Comparison of ENCODE assay signal across 1 cellular context in the genomic region with DNA sequence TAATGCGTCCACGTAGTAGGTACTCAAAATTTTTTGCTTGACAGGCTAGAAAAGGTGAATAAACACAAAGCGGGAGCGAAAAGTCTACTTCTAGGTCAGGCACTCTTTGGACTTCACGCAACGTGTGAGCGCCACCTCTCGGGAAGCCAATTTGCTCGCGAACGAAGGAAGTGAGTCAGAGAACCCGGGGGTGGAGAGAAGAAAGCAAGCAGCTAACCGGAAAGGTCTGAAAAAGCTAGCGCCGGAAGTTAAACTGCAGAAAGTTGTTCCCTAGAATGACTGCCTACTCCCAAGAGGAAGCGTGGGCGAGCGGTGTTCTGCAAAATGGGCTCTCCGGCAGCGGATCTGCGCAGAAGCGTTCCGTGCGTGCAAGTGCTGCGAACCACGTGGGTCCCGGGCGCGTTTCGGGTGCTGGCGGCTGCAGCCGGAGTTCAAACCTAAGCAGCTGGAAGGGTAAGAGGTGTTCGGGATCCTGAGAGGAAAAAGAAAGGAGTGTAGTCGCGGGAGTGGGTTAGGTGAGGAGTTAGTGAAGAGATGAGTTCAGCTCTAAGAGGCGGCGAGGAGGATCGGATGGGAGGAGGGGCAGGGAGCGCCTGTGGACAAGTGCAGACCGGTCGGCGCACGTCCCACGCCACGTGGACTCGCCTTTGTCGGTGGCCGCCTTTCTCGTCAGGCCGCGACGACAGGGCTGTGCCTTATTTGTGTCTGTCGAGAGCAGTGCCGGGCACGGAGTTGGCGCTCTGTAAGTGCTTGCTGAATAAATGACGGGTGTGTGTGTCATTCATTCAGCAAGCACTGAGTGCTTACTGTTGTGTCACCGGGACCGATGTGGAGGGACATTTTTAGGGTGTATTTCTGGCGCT.
TF ChIP-seq lines count a peak whose summit lies in the region.

A gene (plus strand): TSS at position 350 of the 863 bp plus-strand sequence. CDS start 2,096 bp downstream, outside the sequence.

TF ChIP-seq in HepG2, 621 proteins besides CTCF, POLR2A, EP300 and RAD21 (continued from another document):
- peak; percentile 60; the same call in 1 of the 2 replicates for TF ChIP-seq ZNF660 (CRISPR knock-in tag; IDR thresholded peaks at IDR 0.05; ENCODE audit: borderline replicate concordance, low read depth)
- TF ChIP-seq GPN1 (CRISPR knock-in tag; IDR thresholded peaks at IDR 0.05; ENCODE audit: borderline replicate concordance), result peak; percentile 53; the same call in 1 of the 2 replicates
- no peak for TF ChIP-seq CEBPB (IDR thresholded peaks at IDR 0.05; ENCODE audit: borderline replicate concordance, low read depth, low read length)
- TF ChIP-seq, protein P1, sequence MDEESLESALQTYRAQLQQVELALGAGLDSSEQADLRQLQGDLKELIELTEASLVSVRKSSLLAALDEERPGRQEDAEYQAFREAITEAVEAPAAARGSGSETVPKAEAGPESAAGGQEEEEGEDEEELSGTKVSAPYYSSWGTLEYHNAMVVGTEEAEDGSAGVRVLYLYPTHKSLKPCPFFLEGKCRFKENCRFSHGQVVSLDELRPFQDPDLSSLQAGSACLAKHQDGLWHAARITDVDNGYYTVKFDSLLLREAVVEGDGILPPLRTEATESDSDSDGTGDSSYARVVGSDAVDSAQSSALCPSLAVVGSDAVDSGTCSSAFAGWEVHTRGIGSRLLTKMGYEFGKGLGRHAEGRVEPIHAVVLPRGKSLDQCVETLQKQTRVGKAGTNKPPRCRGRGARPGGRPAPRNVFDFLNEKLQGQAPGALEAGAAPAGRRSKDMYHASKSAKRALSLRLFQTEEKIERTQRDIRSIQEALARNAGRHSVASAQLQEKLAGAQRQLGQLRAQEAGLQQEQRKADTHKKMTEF (CRISPR knock-in tag; IDR thresholded peaks at IDR 0.05), result peak; percentile 100
- TF ChIP-seq, protein P2, sequence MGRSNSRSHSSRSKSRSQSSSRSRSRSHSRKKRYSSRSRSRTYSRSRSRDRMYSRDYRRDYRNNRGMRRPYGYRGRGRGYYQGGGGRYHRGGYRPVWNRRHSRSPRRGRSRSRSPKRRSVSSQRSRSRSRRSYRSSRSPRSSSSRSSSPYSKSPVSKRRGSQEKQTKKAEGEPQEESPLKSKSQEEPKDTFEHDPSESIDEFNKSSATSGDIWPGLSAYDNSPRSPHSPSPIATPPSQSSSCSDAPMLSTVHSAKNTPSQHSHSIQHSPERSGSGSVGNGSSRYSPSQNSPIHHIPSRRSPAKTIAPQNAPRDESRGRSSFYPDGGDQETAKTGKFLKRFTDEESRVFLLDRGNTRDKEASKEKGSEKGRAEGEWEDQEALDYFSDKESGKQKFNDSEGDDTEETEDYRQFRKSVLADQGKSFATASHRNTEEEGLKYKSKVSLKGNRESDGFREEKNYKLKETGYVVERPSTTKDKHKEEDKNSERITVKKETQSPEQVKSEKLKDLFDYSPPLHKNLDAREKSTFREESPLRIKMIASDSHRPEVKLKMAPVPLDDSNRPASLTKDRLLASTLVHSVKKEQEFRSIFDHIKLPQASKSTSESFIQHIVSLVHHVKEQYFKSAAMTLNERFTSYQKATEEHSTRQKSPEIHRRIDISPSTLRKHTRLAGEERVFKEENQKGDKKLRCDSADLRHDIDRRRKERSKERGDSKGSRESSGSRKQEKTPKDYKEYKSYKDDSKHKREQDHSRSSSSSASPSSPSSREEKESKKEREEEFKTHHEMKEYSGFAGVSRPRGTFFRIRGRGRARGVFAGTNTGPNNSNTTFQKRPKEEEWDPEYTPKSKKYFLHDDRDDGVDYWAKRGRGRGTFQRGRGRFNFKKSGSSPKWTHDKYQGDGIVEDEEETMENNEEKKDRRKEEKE (IDR thresholded peaks at IDR 0.05), result no peak
- peak; percentile 97 for TF ChIP-seq ZNF792 (CRISPR knock-in tag; IDR thresholded peaks at IDR 0.05)
- TF ChIP-seq ZNF577 (CRISPR knock-in tag; IDR thresholded peaks at IDR 0.05; ENCODE audit: borderline replicate concordance, low read depth), result 0 out of 2 replicates have a peak, but pooled peaks have one; percentile 93
- TF ChIP-seq, protein P3, sequence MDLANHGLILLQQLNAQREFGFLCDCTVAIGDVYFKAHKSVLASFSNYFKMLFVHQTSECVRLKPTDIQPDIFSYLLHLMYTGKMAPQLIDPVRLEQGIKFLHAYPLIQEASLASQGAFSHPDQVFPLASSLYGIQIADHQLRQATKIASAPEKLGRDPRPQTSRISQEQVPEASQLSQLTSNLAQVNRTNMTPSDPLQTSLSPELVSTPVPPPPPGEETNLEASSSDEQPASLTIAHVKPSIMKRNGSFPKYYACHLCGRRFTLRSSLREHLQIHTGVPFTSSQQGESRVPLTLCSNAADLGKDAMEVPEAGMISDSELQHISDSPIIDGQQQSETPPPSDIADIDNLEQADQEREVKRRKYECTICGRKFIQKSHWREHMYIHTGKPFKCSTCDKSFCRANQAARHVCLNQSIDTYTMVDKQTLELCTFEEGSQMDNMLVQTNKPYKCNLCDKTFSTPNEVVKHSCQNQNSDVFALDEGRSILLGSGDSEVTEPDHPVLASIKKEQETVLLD (CRISPR knock-in tag; IDR thresholded peaks at IDR 0.05; ENCODE audit: low read depth), result peak; percentile 87
- TF ChIP-seq MEIS1 (CRISPR knock-in tag; IDR thresholded peaks at IDR 0.05; ENCODE audit: borderline replicate concordance), result peak; percentile 98
- TF ChIP-seq CBFB (CRISPR knock-in tag; IDR thresholded peaks at IDR 0.05), result peak; percentile 98
- TF ChIP-seq ZSCAN29 (CRISPR knock-in tag; conservative IDR thresholded peaks at IDR 0.05), result peak; percentile 98
- 0 out of 2 replicates have a peak, but pooled peaks have one; percentile 72 for TF ChIP-seq ZNF850 (CRISPR knock-in tag; conservative IDR thresholded peaks at IDR 0.05)
- peak; percentile 97 for TF ChIP-seq PHF8 (CRISPR knock-in tag; IDR thresholded peaks at IDR 0.05)
- peak; percentile 91; the same call in 1 of the 2 replicates for TF ChIP-seq ZNF224 (CRISPR knock-in tag; IDR thresholded peaks at IDR 0.05)
- peak; percentile 95 for TF ChIP-seq HIVEP1 (CRISPR knock-in tag; IDR thresholded peaks at IDR 0.05)
- TF ChIP-seq ZMYM4 (CRISPR knock-in tag; IDR thresholded peaks at IDR 0.05), result peak; percentile 99
- TF ChIP-seq KAT8 (CRISPR knock-in tag; IDR thresholded peaks at IDR 0.05), result peak; percentile 100
- 0 out of 2 replicates have a peak, but pooled peaks have one; percentile 76 for TF ChIP-seq MTA3 (CRISPR knock-in tag; IDR thresholded peaks at IDR 0.05)
- TF ChIP-seq CCAR2 (optimal IDR thresholded peaks at IDR 0.05; ENCODE audit: low read depth, low read length), result peak; percentile 99
- no peak; the same call in 1 of the 2 replicates for TF ChIP-seq CBX2 (IDR thresholded peaks at IDR 0.05; ENCODE audit: low read depth, low read length)
- peak; percentile 94; the same call in 1 of the 2 replicates for TF ChIP-seq CBX2 (CRISPR knock-in tag; IDR thresholded peaks at IDR 0.05; ENCODE audit: low read depth)
- TF ChIP-seq, protein P4, sequence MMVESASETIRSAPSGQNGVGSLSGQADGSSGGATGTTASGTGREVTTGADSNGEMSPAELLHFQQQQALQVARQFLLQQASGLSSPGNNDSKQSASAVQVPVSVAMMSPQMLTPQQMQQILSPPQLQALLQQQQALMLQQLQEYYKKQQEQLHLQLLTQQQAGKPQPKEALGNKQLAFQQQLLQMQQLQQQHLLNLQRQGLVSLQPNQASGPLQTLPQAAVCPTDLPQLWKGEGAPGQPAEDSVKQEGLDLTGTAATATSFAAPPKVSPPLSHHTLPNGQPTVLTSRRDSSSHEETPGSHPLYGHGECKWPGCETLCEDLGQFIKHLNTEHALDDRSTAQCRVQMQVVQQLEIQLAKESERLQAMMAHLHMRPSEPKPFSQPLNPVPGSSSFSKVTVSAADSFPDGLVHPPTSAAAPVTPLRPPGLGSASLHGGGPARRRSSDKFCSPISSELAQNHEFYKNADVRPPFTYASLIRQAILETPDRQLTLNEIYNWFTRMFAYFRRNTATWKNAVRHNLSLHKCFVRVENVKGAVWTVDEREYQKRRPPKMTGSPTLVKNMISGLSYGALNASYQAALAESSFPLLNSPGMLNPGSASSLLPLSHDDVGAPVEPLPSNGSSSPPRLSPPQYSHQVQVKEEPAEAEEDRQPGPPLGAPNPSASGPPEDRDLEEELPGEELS (CRISPR knock-in tag; IDR thresholded peaks at IDR 0.05), result peak; percentile 91
- no peak for TF ChIP-seq PHB2 (IDR thresholded peaks at IDR 0.05; ENCODE audit: partially characterized antibody)
- no peak for TF ChIP-seq HNRNPUL1 (IDR thresholded peaks at IDR 0.05; ENCODE audit: low read depth, low read length)
- peak; percentile 100 for TF ChIP-seq SMAD3 (CRISPR knock-in tag; IDR thresholded peaks at IDR 0.05)
- TF ChIP-seq POLR2AphosphoS2 (IDR thresholded peaks at IDR 0.05; ENCODE audit: low read depth, low read length), result no peak
- TF ChIP-seq KDM4B (CRISPR knock-in tag; IDR thresholded peaks at IDR 0.05), result peak; percentile 98
- TF ChIP-seq, protein P5, sequence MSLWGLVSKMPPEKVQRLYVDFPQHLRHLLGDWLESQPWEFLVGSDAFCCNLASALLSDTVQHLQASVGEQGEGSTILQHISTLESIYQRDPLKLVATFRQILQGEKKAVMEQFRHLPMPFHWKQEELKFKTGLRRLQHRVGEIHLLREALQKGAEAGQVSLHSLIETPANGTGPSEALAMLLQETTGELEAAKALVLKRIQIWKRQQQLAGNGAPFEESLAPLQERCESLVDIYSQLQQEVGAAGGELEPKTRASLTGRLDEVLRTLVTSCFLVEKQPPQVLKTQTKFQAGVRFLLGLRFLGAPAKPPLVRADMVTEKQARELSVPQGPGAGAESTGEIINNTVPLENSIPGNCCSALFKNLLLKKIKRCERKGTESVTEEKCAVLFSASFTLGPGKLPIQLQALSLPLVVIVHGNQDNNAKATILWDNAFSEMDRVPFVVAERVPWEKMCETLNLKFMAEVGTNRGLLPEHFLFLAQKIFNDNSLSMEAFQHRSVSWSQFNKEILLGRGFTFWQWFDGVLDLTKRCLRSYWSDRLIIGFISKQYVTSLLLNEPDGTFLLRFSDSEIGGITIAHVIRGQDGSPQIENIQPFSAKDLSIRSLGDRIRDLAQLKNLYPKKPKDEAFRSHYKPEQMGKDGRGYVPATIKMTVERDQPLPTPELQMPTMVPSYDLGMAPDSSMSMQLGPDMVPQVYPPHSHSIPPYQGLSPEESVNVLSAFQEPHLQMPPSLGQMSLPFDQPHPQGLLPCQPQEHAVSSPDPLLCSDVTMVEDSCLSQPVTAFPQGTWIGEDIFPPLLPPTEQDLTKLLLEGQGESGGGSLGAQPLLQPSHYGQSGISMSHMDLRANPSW (CRISPR knock-in tag; IDR thresholded peaks at IDR 0.05; ENCODE audit: borderline replicate concordance), result peak; percentile 100
- peak; percentile 80; the same call in 1 of the 2 replicates for TF ChIP-seq ZC3H4 (CRISPR knock-in tag; IDR thresholded peaks at IDR 0.05; ENCODE audit: borderline replicate concordance)
- TF ChIP-seq YEATS4 (CRISPR knock-in tag; IDR thresholded peaks at IDR 0.05; ENCODE audit: borderline replicate concordance), result peak; percentile 100
- peak; percentile 90 for TF ChIP-seq SIX4 (CRISPR knock-in tag; IDR thresholded peaks at IDR 0.05)
